Comparison of ENCODE assay signal across 1 cellular context in genomic region chr16:29824589-29825144, GRCh38.
TF ChIP-seq lines count a peak whose summit lies in the region.

No MANE protein-coding gene starts in this region.

TF ChIP-seq in GM23338, 12 proteins besides CTCF, POLR2A, EP300 and RAD21 (continued from another document):
- TF ChIP-seq ZNF462 (CRISPR knock-in tag; IDR thresholded peaks at IDR 0.05) (no peak), REST (IDR thresholded peaks at IDR 0.05; ENCODE audit: unreplicated experiment) (no peak), ZNF331 (CRISPR knock-in tag; IDR thresholded peaks at IDR 0.05; ENCODE audit: low read depth) (no peak), EZH2phosphoT487 (IDR thresholded peaks at IDR 0.05; ENCODE audit: unreplicated experiment) (no peak), EZH2 (IDR thresholded peaks at IDR 0.05; ENCODE audit: low read depth, unreplicated experiment) (no peak), ETS1 (IDR thresholded peaks at IDR 0.05) (no peak), JUNB (IDR thresholded peaks at IDR 0.05; ENCODE audit: unreplicated experiment) (no peak), NANOG (IDR thresholded peaks at IDR 0.05; ENCODE audit: borderline replicate concordance) (no peak)
TF ChIP-seq in GM23338: peak in this region for 0.
